In the genomic region with DNA sequence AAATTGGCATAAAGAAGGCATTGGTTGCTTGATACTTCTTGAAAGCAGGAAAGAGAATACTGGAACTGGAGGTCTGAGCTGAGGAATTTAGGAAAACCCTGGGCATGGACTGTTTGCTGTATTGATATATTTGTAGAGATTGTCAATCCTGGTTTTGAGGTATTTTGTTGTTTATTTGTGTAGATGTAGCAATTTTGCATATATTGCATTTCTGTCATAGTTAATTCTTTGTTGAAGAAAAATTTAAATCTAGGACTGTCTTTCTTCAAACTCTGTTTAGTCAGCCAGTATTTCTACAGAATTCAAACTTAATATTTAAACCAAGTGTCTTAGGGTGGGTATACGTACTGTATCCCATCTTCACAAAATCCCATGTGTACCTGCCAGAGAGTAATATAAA, we compare ENCODE assay signal across 19 cellular contexts.
"Had no signal": no experiment of that assay in that cellular context is flagged by ENCODE, and none has a peak within 500 bp of the region (broad histone marks: within the 10 kb centered on the region; RNA-seq: fewer than 3 reads in every experiment).

No MANE protein-coding gene starts in this region.

- H3K4me3 ChIP-seq: prostate gland, transverse colon had no signal

- H3K9me3 Mint-ChIP-seq: dendritic cell treated with granulocyte-macrophage colony-stimulating factor and Interleukin-4, amounts not matched to agents 40 ng/mL and 50 ng/mL, for 4 days; memory B cell; T-helper 1 cell treated with Interleukin-12 subunit alpha and Interleukin-12 subunit beta and Interleukin-4 antibody, amounts not matched to agents 30 μg/mL and 1 μg/mL, for 36 hours had no signal

- DNase-seq: activated CD4-positive, alpha-beta T cell treated with anti-CD3 and anti-CD28 coated beads for 4 hours; activated effector memory CD4-positive, alpha-beta T cell treated with anti-CD3 and anti-CD28 coated beads, Interleukin-2, amount 50 U/mL, for 16 hours; activated T-cell treated with anti-CD3 and anti-CD28 coated beads for 4 hours; effector memory CD4-positive, alpha-beta T cell; foreskin fibroblast; glutamatergic neuron; hypothalamus; left ventricle myocardium superior; nephron progenitor cell; small intestine; stimulated activated CD4-positive, alpha-beta T cell treated with anti-CD3 and anti-CD28 coated beads, Interleukin-4, amount 100 ng/mL, for 24 hours; stimulated activated naive CD4-positive, alpha-beta T cell treated with Interleukin-2 at 50 U/mL for 16 hours; substantia nigra; transverse colon had no signal

- H3K9me3 ChIP-seq: prostate gland, transverse colon had no signal

- H3K36me3 ChIP-seq: prostate gland, transverse colon had no signal

- H3K4me1 ChIP-seq: prostate gland had no signal

- ATAC-seq: left ventricle myocardium superior, right cardiac atrium had no signal

- H3K27me3 Mint-ChIP-seq: dendritic cell treated with granulocyte-macrophage colony-stimulating factor and Interleukin-4, amounts not matched to agents 40 ng/mL and 50 ng/mL, for 4 days; memory B cell had no signal

- H3K27me3 ChIP-seq: transverse colon had no signal

- H3K27ac Mint-ChIP-seq: dendritic cell treated with granulocyte-macrophage colony-stimulating factor and Interleukin-4, amounts not matched to agents 40 ng/mL and 50 ng/mL, for 4 days; memory B cell; nephron progenitor cell; T-helper 1 cell treated with Interleukin-12 subunit alpha and Interleukin-12 subunit beta and Interleukin-4 antibody, amounts not matched to agents 30 μg/mL and 1 μg/mL, for 36 hours had no signal

- H3K27ac ChIP-seq: prostate gland, transverse colon had no signal

- H3K4me3 Mint-ChIP-seq: dendritic cell treated with granulocyte-macrophage colony-stimulating factor and Interleukin-4, amounts not matched to agents 40 ng/mL and 50 ng/mL, for 4 days; memory B cell; nephron progenitor cell; T-helper 1 cell treated with Interleukin-12 subunit alpha and Interleukin-12 subunit beta and Interleukin-4 antibody, amounts not matched to agents 30 μg/mL and 1 μg/mL, for 36 hours had no signal
